Comparison of ENCODE assay signal across 14 cellular contexts in genomic region chr11:7595016-7595869, GRCh38.
DNase-seq lines count a peak whose midpoint lies in the region; ATAC-seq, FAIRE-seq and TF ChIP-seq lines count a peak whose summit lies in the region.
"Had no signal": no experiment of that assay in that cellular context is flagged by ENCODE, and none has a peak within 500 bp of the region (broad histone marks: within the 10 kb centered on the region; RNA-seq: fewer than 3 reads in every experiment).

No MANE protein-coding gene starts in this region.

- peaks cover 2% of the 10 kb centered on the region for H3K36me3 Mint-ChIP-seq in activated CD4-positive, alpha-beta memory T cell treated with anti-CD3 and anti-CD28 coated beads, Interleukin-2, amount 10 ng/mL, durations not matched to agents 7 days and 5 days (ENCODE audit: low read depth)

- H3K9me3 ChIP-seq in K562 (replicated peaks; ENCODE audit: control insufficient read depth, insufficient read depth, low read depth, low read length): no peaks in the 10 kb centered on the region
- no peaks in the 10 kb centered on the region for H3K9me3 ChIP-seq in tibial nerve

- H3K4me3 Mint-ChIP-seq in activated CD4-positive, alpha-beta memory T cell treated with anti-CD3 and anti-CD28 coated beads, Interleukin-2, amount 10 ng/mL, durations not matched to agents 7 days and 5 days: no peak overlapping the region
- H3K4me3 Mint-ChIP-seq: immature natural killer cell; stimulated activated naive B cell treated with anti-CD40 and anti-IgM and Interleukin-4, amounts not matched to agents 10 μg/mL and 1 μg/mL and 100 μg/mL, for 72 hours had no signal

- WGBS in K562 (ENCODE audit: insufficient coverage, low coverage, missing lambda C conversion rate): 7% methylated on average over 1 of the region's 1 CpG
- WGBS in tibial nerve, 2 donors: 39 to 45% methylated on average over 1 of the region's 1 CpG

- H3K27ac Mint-ChIP-seq in activated CD4-positive, alpha-beta memory T cell treated with anti-CD3 and anti-CD28 coated beads, Interleukin-2, amount 10 ng/mL, durations not matched to agents 7 days and 5 days: no peak overlapping the region
- H3K27ac Mint-ChIP-seq: immature natural killer cell; stimulated activated naive B cell treated with anti-CD40 and anti-IgM and Interleukin-4, amounts not matched to agents 10 μg/mL and 1 μg/mL and 100 μg/mL, for 72 hours had no signal

- H3K27ac ChIP-seq in K562 (ENCODE audit: extremely low read depth, low read depth, low read length): no peak overlapping the region
- H3K27ac ChIP-seq in tibial nerve: peak overlapping the region in 3 of 4 donors; percentile 6 to 77 (median 76)

- in situ Hi-C loops in K562 (cut with MboI): no loop called here

- no peak for FAIRE-seq in K562 (lab: Jason Lieb, UNC)

- ATAC-seq in K562 (no peak), GM19463 (IDR thresholded peaks at IDR 0.05; ENCODE audit: unreplicated experiment) (no peak)
- ATAC-seq: stimulated activated naive B cell treated with anti-CD40 and anti-IgM and Interleukin-4, amounts not matched to agents 10 μg/mL and 1 μg/mL and 100 μg/mL, for 72 hours had no signal

- BruUV-seq in K562 (replicated peaks; lab: Mats Ljungman, UMichigan): no TSS peak

- TF ChIP-seq CTCF in K562 (IDR thresholded peaks at IDR 0.05 in 2 of 3, conservative IDR thresholded peaks at IDR 0.05 in 1 of 3; ENCODE audit: insufficient read depth in 2 of 3, low read depth in 1 of 3, low read length in 3 of 3): no peak
- no peak for TF ChIP-seq CTCF in tibial nerve (IDR thresholded peaks at IDR 0.05)

- H3K9me1 ChIP-seq in K562 (ENCODE audit: control insufficient read depth, insufficient read depth, low read length): no peaks in the 10 kb centered on the region

- no peaks in the 10 kb centered on the region for H3K9me3 Mint-ChIP-seq in activated CD4-positive, alpha-beta memory T cell treated with anti-CD3 and anti-CD28 coated beads, Interleukin-2, amount 10 ng/mL, durations not matched to agents 7 days and 5 days
- H3K9me3 Mint-ChIP-seq: stimulated activated naive B cell treated with anti-CD40 and anti-IgM and Interleukin-4, amounts not matched to agents 10 μg/mL and 1 μg/mL and 100 μg/mL, for 72 hours had no signal

- DNase-seq in NCI-H510A treated with DMSO at 0.1 percent for 48 hours (lab: John Stamatoyannopoulos, UW): peak; percentile 37
- no peak for DNase-seq in NCI-H510A (lab: John Stamatoyannopoulos, UW)
- no peak for DNase-seq in K562 (ENCODE audit: extremely low read depth in 1 of 4, low spot score in 3 of 4)
- peak; percentile 63 for DNase-seq in iPS-NIHi7 (ENCODE audit: extremely low spot score)
- no peak for DNase-seq in tibial nerve (ENCODE audit: low spot score in 2 of 2)
- DNase-seq in activated CD4-positive, alpha-beta memory T cell treated with anti-CD3 and anti-CD28 coated beads, Interleukin-2, amount 10 ng/mL, durations not matched to agents 7 days and 5 days: no peak
- DNase-seq in NCI-H2227 (lab: John Stamatoyannopoulos, UW; ENCODE audit: unreplicated experiment): no peak
- DNase-seq: amygdala; GF-D8; immature natural killer cell; NCI-H1694; occipital lobe; stimulated activated naive B cell treated with anti-CD40 and anti-IgM and Interleukin-4, amounts not matched to agents 10 μg/mL and 1 μg/mL and 100 μg/mL, for 72 hours had no signal

- POLR2A ChIA-PET in K562 (lab: Yijun Ruan, JAX): interaction anchor here (0.7 kb wide), 1 partner anchor 1148 kb away, joined by 3 read pairs; no protein-coding TSS in a partner anchor
- POLR2A ChIA-PET in activated CD4-positive, alpha-beta memory T cell treated with anti-CD3 and anti-CD28 coated beads, Interleukin-2, amount 10 ng/mL, durations not matched to agents 7 days and 5 days (lab: Charles Lee): no interaction called here

- H3K4me1 Mint-ChIP-seq in activated CD4-positive, alpha-beta memory T cell treated with anti-CD3 and anti-CD28 coated beads, Interleukin-2, amount 10 ng/mL, durations not matched to agents 7 days and 5 days: peaks cover 27% of the 10 kb centered on the region

- no peaks in the 10 kb centered on the region for H3K79me2 ChIP-seq in K562 (ENCODE audit: control insufficient read depth, insufficient read depth, low read length)

- TF ChIP-seq POLR2A in K562 (conservative IDR thresholded peaks at IDR 0.05): no peak
- TF ChIP-seq POLR2A in tibial nerve (IDR thresholded peaks at IDR 0.05): no peak

- H3K27me3 Mint-ChIP-seq in activated CD4-positive, alpha-beta memory T cell treated with anti-CD3 and anti-CD28 coated beads, Interleukin-2, amount 10 ng/mL, durations not matched to agents 7 days and 5 days: no peaks in the 10 kb centered on the region
- H3K27me3 Mint-ChIP-seq: stimulated activated naive B cell treated with anti-CD40 and anti-IgM and Interleukin-4, amounts not matched to agents 10 μg/mL and 1 μg/mL and 100 μg/mL, for 72 hours had no signal

- no peak overlapping the region for H3K4me2 ChIP-seq in K562 (ENCODE audit: insufficient read depth, low read length)

- no peak for TF ChIP-seq RAD21 in K562 (CRISPR knock-in tag; conservative IDR thresholded peaks at IDR 0.05 in 1 of 2, IDR thresholded peaks at IDR 0.05 in 1 of 2)

- H3K4me3 ChIP-seq in K562 (no peak overlapping the region), tibial nerve (no peak overlapping the region)

- no peaks in the 10 kb centered on the region for H4K20me1 ChIP-seq in K562 (replicated peaks; ENCODE audit: control insufficient read depth, insufficient read depth, low read length)

- TF ChIP-seq EP300 in K562 (IDR thresholded peaks at IDR 0.05; ENCODE audit: low read length) (no peak), tibial nerve (IDR thresholded peaks at IDR 0.05) (no peak)

- H3K27me3 ChIP-seq in K562 (ENCODE audit: control insufficient read depth in 2 of 2, insufficient read depth in 2 of 2, low read length in 2 of 2) (peaks cover 0 to 2% of the 10 kb centered on the region in 2 experiments; a peak in 2 of 5 replicates), tibial nerve (no peaks in the 10 kb centered on the region)

- CTCF ChIA-PET in K562 (lab: Yijun Ruan, JAX; ENCODE audit: low intra/inter-chr PET ratio): interaction anchor here (0.6 kb wide), 1 partner anchor 13 kb away, joined by 4 read pairs; no protein-coding TSS in a partner anchor
- CTCF ChIA-PET in activated CD4-positive, alpha-beta memory T cell treated with anti-CD3 and anti-CD28 coated beads, Interleukin-2, amount 10 ng/mL, durations not matched to agents 7 days and 5 days (lab: Charles Lee): interaction anchor here (2.9 kb wide), 1 partner anchor 19 kb away, joined by 10 read pairs; no protein-coding TSS in a partner anchor

- intact Hi-C loops in K562 (cut with micrococcal nuclease): no loop called here

- H3K36me3 ChIP-seq in K562 (ENCODE audit: control insufficient read depth, insufficient read depth, low read length): no peaks in the 10 kb centered on the region
- peaks cover 0 to 18% (median 0%) of the 10 kb centered on the region in 3 donors for H3K36me3 ChIP-seq in tibial nerve

- no peak overlapping the region for H3K9ac ChIP-seq in K562 (ENCODE audit: insufficient read depth in 1 of 2, low read depth in 2 of 2, low read length in 2 of 2)

- H2AFZ ChIP-seq in K562 (ENCODE audit: low read depth, low read length): no peak overlapping the region

- H3K4me1 ChIP-seq in K562 (replicated peaks in 1 of 2; ENCODE audit: control insufficient read depth in 2 of 2, insufficient read depth in 2 of 2, low read length in 2 of 2) (peaks cover 0 to 4% of the 10 kb centered on the region in 2 experiments; a peak in 2 of 5 replicates), tibial nerve (peaks cover 0 to 45% (median 20%) of the 10 kb centered on the region in 4 donors)

TF ChIP-seq in K562, 482 proteins besides CTCF, POLR2A, EP300 and RAD21 (continues in another document):
- TF ChIP-seq PBX2 (CRISPR knock-in tag; IDR thresholded peaks at IDR 0.05; ENCODE audit: low read depth): no peak
- TF ChIP-seq PBX2 (tag; conservative IDR thresholded peaks at IDR 0.05; ENCODE audit: low read depth): 0 out of 2 replicates have a peak, but pooled peaks have one; percentile 10
- no peak for TF ChIP-seq PHB (CRISPR knock-in tag; IDR thresholded peaks at IDR 0.05)
- TF ChIP-seq ZNF431 (CRISPR knock-in tag; IDR thresholded peaks at IDR 0.05): no peak
- TF ChIP-seq PTTG1 (tag; IDR thresholded peaks at IDR 0.05; ENCODE audit: low read depth): no peak
- TF ChIP-seq CBX1 (IDR thresholded peaks at IDR 0.05; ENCODE audit: low read depth): no peak
- TF ChIP-seq ZEB2 (IDR thresholded peaks at IDR 0.05): no peak
- no peak for TF ChIP-seq NR2F6 (CRISPR knock-in tag; IDR thresholded peaks at IDR 0.05)
- no peak for TF ChIP-seq ZC3H8 (IDR thresholded peaks at IDR 0.05)

Comparison
In these comparisons a context has a peak if more than half of its experiments do, and no peak if none do; other contexts are left out.
1. DNase-seq: peak in NCI-H510A treated with DMSO at 0.1 percent for 48 hours (single experiment) and iPS-NIHi7 (single experiment); none in NCI-H510A (single experiment), K562 (0 of 4), tibial nerve (0 of 2), activated CD4-positive, alpha-beta memory T cell treated with anti-CD3 and anti-CD28 coated beads, Interleukin-2, amount 10 ng/mL, durations not matched to agents 7 days and 5 days (single experiment) and NCI-H2227 (single experiment).